In the genomic region with DNA sequence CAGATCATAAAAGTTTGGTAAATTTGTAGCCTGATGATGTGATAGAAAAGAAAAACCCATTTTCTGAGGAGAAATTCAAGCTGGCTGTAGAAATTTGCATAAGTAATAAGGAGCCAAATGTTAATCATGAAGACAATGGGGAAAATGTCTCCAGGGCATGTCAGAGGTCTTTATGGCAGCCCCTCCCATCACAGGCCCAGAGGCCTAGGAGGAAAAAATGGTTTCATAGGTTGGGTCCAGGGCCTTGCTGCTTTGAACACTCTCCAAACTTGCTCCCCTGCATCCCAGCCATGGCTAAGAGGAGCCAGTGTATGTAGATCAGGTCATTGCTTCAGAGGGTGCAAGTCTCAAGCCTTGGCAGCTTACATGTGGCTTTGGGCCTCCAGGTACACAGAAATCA, we compare ENCODE assay signal across 4 cellular contexts.
DNase-seq lines count a peak whose midpoint lies in the region; ATAC-seq, FAIRE-seq and TF ChIP-seq lines count a peak whose summit lies in the region.
"Not testable (repeated sequence)": the region's sequence is repeated elsewhere in the genome, so short reads cannot be mapped to it uniquely, and the experiment has no call there.

No MANE protein-coding gene starts in this region.

- not testable (repeated sequence) for H3K56ac ChIP-seq in mesendoderm (ENCODE audit: low read length)

- H3K79me2 ChIP-seq in K562 (ENCODE audit: control insufficient read depth, insufficient read depth, low read length); mesendoderm (ENCODE audit: control insufficient read depth, insufficient read depth, low read length): not testable (repeated sequence)

- ATAC-seq in A549, K562: not testable (repeated sequence)

- CTCF ChIA-PET in A549 (lab: Yijun Ruan, JAX); HEK293 (lab: Yijun Ruan, JAX); K562 (lab: Yijun Ruan, JAX; ENCODE audit: low intra/inter-chr PET ratio): not testable (repeated sequence)

- DNase-seq in A549 (ENCODE audit: low read depth in 1 of 2, low spot score in 1 of 2); K562 (ENCODE audit: extremely low read depth in 1 of 4, low spot score in 3 of 4): not testable (repeated sequence)
- peak; percentile 1 for DNase-seq in mesendoderm

- not testable (repeated sequence) for H2AFZ ChIP-seq in K562 (ENCODE audit: low read depth, low read length)

- FAIRE-seq in A549 (lab: Jason Lieb, UNC); K562 (lab: Jason Lieb, UNC): not testable (repeated sequence)

- H3K9me1 ChIP-seq in K562 (ENCODE audit: control insufficient read depth, insufficient read depth, low read length) = not testable (repeated sequence)

- H3K9me3 ChIP-seq in A549; HEK293 (ENCODE audit: control insufficient read depth, insufficient read depth, low read depth, low read length); K562 (replicated peaks; ENCODE audit: control insufficient read depth, insufficient read depth, low read depth, low read length): not testable (repeated sequence)

- H3K4me1 ChIP-seq in A549; HEK293 (ENCODE audit: control insufficient read depth, insufficient read depth, low read length); K562 (replicated peaks in 1 of 2; ENCODE audit: control insufficient read depth in 2 of 2, insufficient read depth in 2 of 2, low read length in 2 of 2); mesendoderm (ENCODE audit: control insufficient read depth, low read depth, low read length): not testable (repeated sequence)

- not testable (repeated sequence) for H4K5ac ChIP-seq in mesendoderm (ENCODE audit: low read length)

- not testable (repeated sequence) for TF ChIP-seq EP300 in A549 (IDR thresholded peaks at IDR 0.05); K562 (IDR thresholded peaks at IDR 0.05; ENCODE audit: low read length)

- not testable (repeated sequence) for BruUV-seq in K562 (replicated peaks; lab: Mats Ljungman, UMichigan)

- H2BK5ac ChIP-seq in mesendoderm (ENCODE audit: low read length) = not testable (repeated sequence)

- not testable (repeated sequence) for H3K36me3 ChIP-seq in HEK293 (ENCODE audit: control insufficient read depth in 2 of 2, insufficient read depth in 1 of 2, low read length in 2 of 2); K562 (ENCODE audit: control insufficient read depth, insufficient read depth, low read length); mesendoderm (ENCODE audit: control insufficient read depth, insufficient read depth, low read length)

- POLR2A ChIA-PET in A549 (lab: Yijun Ruan, JAX); HEK293 (lab: Yijun Ruan, JAX); K562 (lab: Yijun Ruan, JAX): not testable (repeated sequence)

- not testable (repeated sequence) for H3K23ac ChIP-seq in mesendoderm (ENCODE audit: low read length)

- in situ Hi-C loops in K562 (cut with MboI) = not testable (repeated sequence)

- TF ChIP-seq POLR2A in A549 (IDR thresholded peaks at IDR 0.05; ENCODE audit: low read length); K562 (conservative IDR thresholded peaks at IDR 0.05): not testable (repeated sequence)

- not testable (repeated sequence) for H2AK5ac ChIP-seq in mesendoderm (ENCODE audit: low read length)

- intact Hi-C loops in K562 (cut with micrococcal nuclease) = not testable (repeated sequence)

- H3K18ac ChIP-seq in mesendoderm (ENCODE audit: low read length) = not testable (repeated sequence)

- H3K4me3 ChIP-seq in A549; HEK293 (ENCODE audit: low read depth, low read length); K562; mesendoderm (ENCODE audit: low read length): not testable (repeated sequence)

- TF ChIP-seq RAD21 in A549 (conservative IDR thresholded peaks at IDR 0.05 in 1 of 2, IDR thresholded peaks at IDR 0.05 in 1 of 2); K562 (CRISPR knock-in tag; conservative IDR thresholded peaks at IDR 0.05 in 1 of 2, IDR thresholded peaks at IDR 0.05 in 1 of 2): not testable (repeated sequence)

- not testable (repeated sequence) for H3K27ac ChIP-seq in A549; HEK293 (ENCODE audit: extremely low read depth, low read depth, low read length); K562 (ENCODE audit: extremely low read depth, low read depth, low read length); mesendoderm (ENCODE audit: low read depth, low read length)

- not testable (repeated sequence) for H3K9ac ChIP-seq in K562 (ENCODE audit: insufficient read depth in 1 of 2, low read depth in 2 of 2, low read length in 2 of 2); mesendoderm (ENCODE audit: low read length)

- not testable (repeated sequence) for H2BK15ac ChIP-seq in mesendoderm (replicated peaks; ENCODE audit: low read depth)

- H2BK120ac ChIP-seq in mesendoderm (ENCODE audit: low read depth, low read length) = not testable (repeated sequence)

- H3K79me1 ChIP-seq in mesendoderm (ENCODE audit: low read length) = not testable (repeated sequence)

- H3K27me3 ChIP-seq in K562 (ENCODE audit: control insufficient read depth in 2 of 2, insufficient read depth in 2 of 2, low read length in 2 of 2); mesendoderm (ENCODE audit: insufficient read depth, low read length, poor library complexity): not testable (repeated sequence)

- TF ChIP-seq CTCF in A549 (IDR thresholded peaks at IDR 0.05); HEK293 (tag by site-specific recombination; IDR thresholded peaks at IDR 0.05); K562 (IDR thresholded peaks at IDR 0.05 in 2 of 3, conservative IDR thresholded peaks at IDR 0.05 in 1 of 3; ENCODE audit: insufficient read depth in 2 of 3, low read depth in 1 of 3, low read length in 3 of 3): not testable (repeated sequence)

- H3K4ac ChIP-seq in mesendoderm (ENCODE audit: low read depth, low read length) = not testable (repeated sequence)

- not testable (repeated sequence) for H3K4me2 ChIP-seq in A549; K562 (ENCODE audit: insufficient read depth, low read length); mesendoderm (ENCODE audit: low read length)

- not testable (repeated sequence) for H4K20me1 ChIP-seq in K562 (replicated peaks; ENCODE audit: control insufficient read depth, insufficient read depth, low read length)

- H4K8ac ChIP-seq in mesendoderm (ENCODE audit: low read depth, low read length) = not testable (repeated sequence)

TF ChIP-seq in A549, 52 proteins besides CTCF, POLR2A, EP300 and RAD21:
- peak; percentile 55 for TF ChIP-seq ZFP36 (IDR thresholded peaks at IDR 0.05; ENCODE audit: borderline replicate concordance, partially characterized antibody)

TF ChIP-seq in HEK293, 187 proteins besides CTCF, POLR2A, EP300 and RAD21:
- TF ChIP-seq ZNF585B (tag by site-specific recombination; IDR thresholded peaks at IDR 0.05) (peak; percentile 78), SETDB1 (IDR thresholded peaks at IDR 0.05; ENCODE audit: insufficient read length, low read length) (peak; percentile 48)

TF ChIP-seq in K562, 482 proteins besides CTCF, POLR2A, EP300 and RAD21:
- peak; percentile 28 for TF ChIP-seq ZFP36 (IDR thresholded peaks at IDR 0.05; ENCODE audit: low read depth, low read length, partially characterized antibody)
